In the genomic region with DNA sequence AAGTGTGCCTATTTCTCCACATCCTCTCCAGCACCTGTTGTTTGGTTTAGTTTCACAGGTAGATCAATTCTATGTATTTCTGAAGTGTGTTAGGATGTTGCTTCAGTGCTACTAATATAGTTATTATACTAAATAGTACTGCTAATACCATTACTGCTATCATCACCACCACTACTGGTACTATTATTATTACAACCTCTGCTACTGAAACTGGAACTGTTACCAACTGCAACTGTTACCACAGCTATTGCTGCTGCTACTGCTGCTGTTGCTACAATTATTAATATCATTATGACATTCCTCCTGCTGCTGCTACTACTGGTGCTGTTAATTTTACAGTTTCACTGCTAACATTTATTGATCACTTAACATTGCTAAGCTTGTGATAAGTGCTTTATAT, we compare ENCODE assay signal across 11 cellular contexts. TPM values are rescaled to one million over a fixed set of nuclear protein-coding genes. Genes with fewer than 3 reads are reported as not detected.
A peak's percentile ranks its signal among the peaks of the same experiment; 100 is the strongest.
DNase-seq lines count a peak whose midpoint lies in the region; ATAC-seq, FAIRE-seq and TF ChIP-seq lines count a peak whose summit lies in the region.
"Had no signal": no experiment of that assay in that cellular context is flagged by ENCODE, and none has a peak within 500 bp of the region (broad histone marks: within the 10 kb centered on the region; RNA-seq: fewer than 3 reads in every experiment).

No MANE protein-coding gene starts in this region.

- no peaks in the 10 kb centered on the region for H3K36me3 ChIP-seq in upper lobe of right lung
- no peaks in the 10 kb centered on the region for H3K36me3 ChIP-seq in CD8-positive, alpha-beta T cell (ENCODE audit: insufficient read depth, low read length)

- H3K4me3 Mint-ChIP-seq in immature natural killer cell: no peak overlapping the region
- no peak overlapping the region for H3K4me3 Mint-ChIP-seq in CD8-positive, alpha-beta T cell
- H3K4me3 Mint-ChIP-seq: activated T-helper 1 cell treated with anti-CD3 and anti-CD28 coated beads, Interleukin-12 subunit alpha, Interleukin-12 subunit beta, Interleukin-2, Interleukin-4 antibody, amounts not matched to agents 30 ng/mL and 10 ng/mL and 1 ng/mL, durations not matched to agents 14 hours and 24 hours and 36 hours had no signal

- no peaks in the 10 kb centered on the region for H3K9me3 Mint-ChIP-seq in immature natural killer cell
- H3K9me3 Mint-ChIP-seq in CD8-positive, alpha-beta T cell: no peaks in the 10 kb centered on the region
- H3K9me3 Mint-ChIP-seq: activated T-helper 1 cell treated with anti-CD3 and anti-CD28 coated beads, Interleukin-12 subunit alpha, Interleukin-12 subunit beta, Interleukin-2, Interleukin-4 antibody, amounts not matched to agents 30 ng/mL and 10 ng/mL and 1 ng/mL, durations not matched to agents 14 hours and 24 hours and 36 hours had no signal

- TF ChIP-seq CTCF in upper lobe of right lung (IDR thresholded peaks at IDR 0.05): no peak
- TF ChIP-seq CTCF in CD8-positive, alpha-beta T cell (IDR thresholded peaks at IDR 0.05): no peak
- TF ChIP-seq CTCF in D721Med (IDR thresholded peaks at IDR 0.05; ENCODE audit: insufficient read depth, missing control alignments): no peak

- H3K4me3 ChIP-seq in upper lobe of right lung: no peak overlapping the region
- no peak overlapping the region for H3K4me3 ChIP-seq in CD8-positive, alpha-beta T cell (ENCODE audit: low read depth, low read length)

- H3K27me3 ChIP-seq in upper lobe of right lung: no peaks in the 10 kb centered on the region
- no peaks in the 10 kb centered on the region for H3K27me3 ChIP-seq in CD8-positive, alpha-beta T cell (ENCODE audit: insufficient read depth, low read length)

- FAIRE-seq in GM12892 (lab: Jason Lieb, UNC): peak; percentile 14
- no peak for FAIRE-seq in D721Med (lab: Jason Lieb, UNC)

- CTCF ChIA-PET in CD8-positive, alpha-beta T cell (lab: Charles Lee): interaction anchor here (0.6 to 1.5 kb wide), 4 partner anchors 10 to 311 kb away, joined by 3 to 8 read pairs (median 4); no protein-coding TSS in a partner anchor

- H3K9me3 ChIP-seq in upper lobe of right lung: no peaks in the 10 kb centered on the region
- no peaks in the 10 kb centered on the region for H3K9me3 ChIP-seq in CD8-positive, alpha-beta T cell (ENCODE audit: low read length)

- no peaks in the 10 kb centered on the region for H3K4me1 ChIP-seq in upper lobe of right lung
- no peaks in the 10 kb centered on the region for H3K4me1 ChIP-seq in CD8-positive, alpha-beta T cell (ENCODE audit: insufficient read depth, low read length)

- POLR2A ChIA-PET in CD8-positive, alpha-beta T cell (lab: Charles Lee): no interaction called here

- H3K36me3 Mint-ChIP-seq in immature natural killer cell: no peaks in the 10 kb centered on the region
- no peaks in the 10 kb centered on the region for H3K36me3 Mint-ChIP-seq in CD8-positive, alpha-beta T cell

- intact Hi-C loops in upper lobe of right lung (cut with DNase I): no loop called here
- intact Hi-C loops in CD8-positive, alpha-beta T cell (cut with DNase I, micrococcal nuclease): no loop called here

- H3K4me1 Mint-ChIP-seq in immature natural killer cell: no peaks in the 10 kb centered on the region
- no peaks in the 10 kb centered on the region for H3K4me1 Mint-ChIP-seq in CD8-positive, alpha-beta T cell (ENCODE audit: low read depth)

- H3K27ac Mint-ChIP-seq in immature natural killer cell: no peak overlapping the region
- H3K27ac Mint-ChIP-seq in CD8-positive, alpha-beta T cell: no peak overlapping the region
- H3K27ac Mint-ChIP-seq: activated T-helper 1 cell treated with anti-CD3 and anti-CD28 coated beads, Interleukin-12 subunit alpha, Interleukin-12 subunit beta, Interleukin-2, Interleukin-4 antibody, amounts not matched to agents 30 ng/mL and 10 ng/mL and 1 ng/mL, durations not matched to agents 14 hours and 24 hours and 36 hours had no signal

- DNase-seq in GM12892 (ENCODE audit: insufficient read length) (no peak), immature natural killer cell (no peak), upper lobe of right lung (no peak), D721Med (ENCODE audit: insufficient read length, low spot score) (no peak)
- DNase-seq in CD8-positive, alpha-beta T cell: no peak
- DNase-seq: DMS79 treated with DMSO at 0.1 percent for 48 hours, midbrain had no signal

- no peak overlapping the region for H3K27ac ChIP-seq in upper lobe of right lung
- no peak overlapping the region for H3K27ac ChIP-seq in CD8-positive, alpha-beta T cell (ENCODE audit: low read depth, low read length)

- ATAC-seq in GM19395 (IDR thresholded peaks at IDR 0.05; ENCODE audit: unreplicated experiment) (peak; percentile 97), HG02610 (IDR thresholded peaks at IDR 0.05; ENCODE audit: unreplicated experiment) (peak; percentile 96), HG03378 (IDR thresholded peaks at IDR 0.05; ENCODE audit: unreplicated experiment) (peak; percentile 97), upper lobe of right lung (no peak)
- no peak for ATAC-seq in CD8-positive, alpha-beta T cell

- H3K27me3 Mint-ChIP-seq in immature natural killer cell (ENCODE audit: low read depth in 3 of 3): peaks cover 0 to 8% (median 2%) of the 10 kb centered on the region in 3 donors
- peaks cover 8% of the 10 kb centered on the region for H3K27me3 Mint-ChIP-seq in CD8-positive, alpha-beta T cell (ENCODE audit: low read depth)

- TF ChIP-seq POLR2A in GM12892 (IDR thresholded peaks at IDR 0.05; ENCODE audit: low read depth, low read length): no peak

RNA-seq across cellular contexts. Expression of a gene that starts 8.3 kb away (rescaled TPM):
- polyA plus RNA-seq in GM12892 (2012; ENCODE audit: missing spikeins): 0.06 TPM
- under 1 TPM in 2 of 3 donors, not detected in 1; 0.08 to 0.13 TPM for polyA plus RNA-seq in immature natural killer cell
- total RNA-seq in upper lobe of right lung: 0.12 TPM
- not detected for total RNA-seq in CD8-positive, alpha-beta T cell
- total RNA-seq: activated T-helper 1 cell treated with anti-CD3 and anti-CD28 coated beads, Interleukin-12 subunit alpha, Interleukin-12 subunit beta, Interleukin-2, Interleukin-4 antibody, amounts not matched to agents 30 ng/mL and 10 ng/mL and 1 ng/mL, durations not matched to agents 14 hours and 24 hours and 36 hours had no signal

RNA-seq across cellular contexts. Expression of a gene that starts 46.0 kb away (rescaled TPM):
- polyA plus RNA-seq in GM12892 (2012; ENCODE audit: missing spikeins): 81.0 TPM
- polyA plus RNA-seq in immature natural killer cell: 100 to 1,000 TPM; 423 to 653 (median 503) TPM
- total RNA-seq in upper lobe of right lung: 132 TPM
- total RNA-seq in CD8-positive, alpha-beta T cell: 10 to 100 TPM; 44.8 to 52.9 TPM

RNA-seq across cellular contexts. Expression of a gene that starts 50.5 kb away (rescaled TPM):
- 69.6 TPM for polyA plus RNA-seq in GM12892 (2012; ENCODE audit: missing spikeins)
- polyA plus RNA-seq in immature natural killer cell: 100 to 1,000 TPM in 1 of 3 donors, 10 to 100 TPM in 2; 45.3 to 110 (median 47.1) TPM
- total RNA-seq in upper lobe of right lung: 55.3 TPM
- total RNA-seq in CD8-positive, alpha-beta T cell: 10 to 100 TPM; 35.0 to 43.5 TPM

Comparison
In these comparisons a context has a peak if more than half of its experiments do, and no peak if none do; other contexts are left out.
1. ATAC-seq: peak in GM19395 (single experiment), HG02610 (single experiment) and HG03378 (single experiment); none in upper lobe of right lung (single experiment) and CD8-positive, alpha-beta T cell (single experiment).